Comparison of ENCODE assay signal across 8 cellular contexts in the genomic region with DNA sequence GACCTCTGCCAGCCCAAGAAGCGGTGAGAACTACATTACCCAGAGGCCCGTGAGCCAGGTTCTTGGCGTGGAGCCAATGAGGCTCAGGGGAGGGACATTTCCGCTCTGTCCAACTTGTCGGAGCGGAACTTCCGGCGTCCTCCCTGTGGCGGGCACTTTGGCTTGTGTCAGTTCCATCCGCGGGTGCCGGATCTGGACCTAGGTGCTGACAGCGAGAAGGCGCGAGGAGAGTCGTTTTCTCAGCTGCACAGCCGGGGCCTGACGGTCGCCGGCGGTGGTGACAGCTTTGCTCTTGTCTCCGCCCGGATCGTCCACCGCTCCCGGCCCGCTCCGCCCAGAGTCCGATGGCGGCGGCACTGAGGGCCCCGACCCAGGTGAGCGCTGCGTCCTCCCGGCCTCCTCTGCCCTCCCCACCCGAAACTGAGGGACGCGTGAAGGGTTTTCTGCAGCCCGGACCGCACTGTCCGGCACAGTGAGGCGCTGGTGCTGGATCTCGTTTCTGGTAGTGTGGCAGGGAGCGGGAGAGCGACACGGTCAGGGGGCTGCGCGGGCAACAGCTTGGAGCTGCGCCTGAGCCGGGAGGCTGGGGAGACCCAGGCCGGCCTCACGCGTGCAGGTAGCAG. TPM values are rescaled to one million over a fixed set of nuclear protein-coding genes. Genes with fewer than 3 reads are reported as not detected.
A peak's percentile ranks its signal among the peaks of the same experiment; 100 is the strongest.
DNase-seq lines count a peak whose midpoint lies in the region; ATAC-seq and TF ChIP-seq lines count a peak whose summit lies in the region.

ZNF530 (plus strand) TSS at position 125 of the 623 bp plus-strand sequence. CDS start 4,461 bp downstream, outside the sequence.

- no peaks in the 10 kb centered on the region for H4K20me1 ChIP-seq in smooth muscle cell (ENCODE audit: low read depth)

- DNase-seq in A172 (ENCODE audit: low spot score) (peak; percentile 97), NCI-H2171 (lab: John Stamatoyannopoulos, UW) (peak; percentile 86), cardiac fibroblast (ENCODE audit: low read depth in 2 of 2) (peak; percentile 93), immature natural killer cell (peak; percentile 83 to 88 (median 87)), smooth muscle cell (lab: John Stamatoyannopoulos, UW; ENCODE audit: unreplicated experiment) (peak; percentile 53)

- H3K36me3 Mint-ChIP-seq in immature natural killer cell: peaks cover 37 to 45% (median 41%) of the 10 kb centered on the region in 3 donors

- WGBS in smooth muscle cell (ENCODE audit: low lambda C conversion rate): 2% methylated on average over 52 of the region's 53 CpGs

- peak within 1 kb of the TSS; percentile 88 for H3K4me2 ChIP-seq in smooth muscle cell

- peak within 1 kb of the TSS in 4 of 6 donors; percentile 45 to 90 (median 86) for H3K27ac Mint-ChIP-seq in immature natural killer cell

- H3F3A ChIP-seq in smooth muscle cell (ENCODE audit: low read depth): no peaks in the 10 kb centered on the region

- H3K4me3 ChIP-seq in WI38 (ENCODE audit: low read depth, low read length): peak within 1 kb of the TSS; percentile 83
- peak within 1 kb of the TSS; percentile 87 to 89 for H3K4me3 ChIP-seq in cardiac fibroblast (replicated peaks in 1 of 2; ENCODE audit: low read depth in 2 of 2, low read length in 2 of 2)
- peak within 1 kb of the TSS; percentile 78 for H3K4me3 ChIP-seq in smooth muscle cell

- H3K27me3 ChIP-seq in smooth muscle cell (ENCODE audit: low read depth): no peaks in the 10 kb centered on the region

- H3K4me1 ChIP-seq in smooth muscle cell (ENCODE audit: low read depth): peaks cover 4% of the 10 kb centered on the region

- no peaks in the 10 kb centered on the region for H3K9me3 ChIP-seq in smooth muscle cell (replicated peaks; ENCODE audit: low read depth)

- H3K36me3 ChIP-seq in smooth muscle cell (ENCODE audit: low read depth): peaks cover 3% of the 10 kb centered on the region

- peak within 1 kb of the TSS; percentile 53 for H3K9ac ChIP-seq in smooth muscle cell (ENCODE audit: low read depth)

- H3K4me1 Mint-ChIP-seq in immature natural killer cell: peaks cover 21 to 22% of the 10 kb centered on the region in 2 donors

- peaks cover 6 to 42% (median 32%) of the 10 kb centered on the region in 6 donors for H3K9me3 Mint-ChIP-seq in immature natural killer cell

- no peak within 1 kb of the TSS for H3K27ac ChIP-seq in smooth muscle cell (ENCODE audit: low read depth)

- peaks cover 3 to 13% (median 6%) of the 10 kb centered on the region in 3 donors for H3K27me3 Mint-ChIP-seq in immature natural killer cell (ENCODE audit: low read depth in 3 of 3)

- TF ChIP-seq CTCF in WI38 (IDR thresholded peaks at IDR 0.05; ENCODE audit: low read depth, low read length) (no peak), cardiac fibroblast (IDR thresholded peaks at IDR 0.05; ENCODE audit: low read depth, low read length) (no peak), smooth muscle cell (IDR thresholded peaks at IDR 0.05; ENCODE audit: borderline replicate concordance, insufficient read depth, poor library complexity, severe bottlenecking) (no peak)

- no peaks in the 10 kb centered on the region for H3K79me2 ChIP-seq in smooth muscle cell (ENCODE audit: low read depth)

- peak; percentile 46 for TF ChIP-seq POLR2A in GM18526 (IDR thresholded peaks at IDR 0.05; ENCODE audit: extremely low read depth, insufficient read length)

- peak within 1 kb of the TSS; percentile 93 for H2AFZ ChIP-seq in smooth muscle cell (ENCODE audit: low read depth)

- peak within 1 kb of the TSS; percentile 84 to 90 (median 89) for H3K4me3 Mint-ChIP-seq in immature natural killer cell

- peak; percentile 88 for ATAC-seq in HG03095 (IDR thresholded peaks at IDR 0.05; ENCODE audit: unreplicated experiment)

RNA-seq across cellular contexts. Expression of gene ZNF530, which starts in this region (rescaled TPM):
- 13.6 and 20.2 TPM in 2 replicates for total RNA-seq in A172 (2014; rRNA removed; shearing (Covaris generic))
- polyA plus RNA-seq in immature natural killer cell (1 to 10 TPM; 2.9 to 8.0 (median 5.2) TPM), smooth muscle cell (3.5 and 3.7 TPM in 2 replicates)
- total RNA-seq in smooth muscle cell: 3.0 and 3.2 TPM in 2 replicates
